1 cellular context compared by ENCODE assay signal in genomic region chr17:36857698-36858097, GRCh38.
A peak's percentile ranks its signal among the peaks of the same experiment; 100 is the strongest.
TF ChIP-seq lines count a peak whose summit lies in the region.

No MANE protein-coding gene starts in this region.

TF ChIP-seq in HepG2, 621 proteins besides CTCF, POLR2A, EP300 and RAD21 (continued from another document and continues in another):
- TF ChIP-seq ZHX2 (IDR thresholded peaks at IDR 0.05; ENCODE audit: low read depth) (no peak), ZHX2 (CRISPR knock-in tag; IDR thresholded peaks at IDR 0.05; ENCODE audit: borderline replicate concordance) (no peak), KAT2B (IDR thresholded peaks at IDR 0.05; ENCODE audit: borderline replicate concordance, low read depth, low read length) (no peak), NFE2L2 (IDR thresholded peaks at IDR 0.05; ENCODE audit: low read length) (no peak), ZMAT5 (CRISPR knock-in tag; IDR thresholded peaks at IDR 0.05; ENCODE audit: borderline replicate concordance, low read depth) (no peak), REL (CRISPR knock-in tag; conservative IDR thresholded peaks at IDR 0.05) (no peak), SMAD1 (CRISPR knock-in tag; IDR thresholded peaks at IDR 0.05; ENCODE audit: borderline replicate concordance, low read depth) (no peak), PATZ1 (CRISPR knock-in tag; IDR thresholded peaks at IDR 0.05) (peak; percentile 65; the same call in 1 of the 2 replicates), YEATS4 (CRISPR knock-in tag; IDR thresholded peaks at IDR 0.05; ENCODE audit: borderline replicate concordance) (no peak), ZBTB7B (CRISPR knock-in tag; IDR thresholded peaks at IDR 0.05) (no peak), AHR (CRISPR knock-in tag; IDR thresholded peaks at IDR 0.05) (no peak), TAF15 (IDR thresholded peaks at IDR 0.05; ENCODE audit: low read depth, low read length, poor library complexity, severe bottlenecking) (no peak), HHEX (CRISPR knock-in tag; IDR thresholded peaks at IDR 0.05) (no peak), ZNF773 (CRISPR knock-in tag; IDR thresholded peaks at IDR 0.05; ENCODE audit: borderline replicate concordance) (no peak), ARNT (IDR thresholded peaks at IDR 0.05) (no peak), ARID3A (IDR thresholded peaks at IDR 0.05; ENCODE audit: low read depth, low read length) (no peak), HNF1A (IDR thresholded peaks at IDR 0.05; ENCODE audit: low read depth) (no peak), HNF1A (CRISPR knock-in tag; IDR thresholded peaks at IDR 0.05; ENCODE audit: borderline replicate concordance) (no peak), ZNF382 (CRISPR knock-in tag; IDR thresholded peaks at IDR 0.05; ENCODE audit: borderline replicate concordance) (no peak), ARID5B (CRISPR knock-in tag; IDR thresholded peaks at IDR 0.05) (0 out of 2 replicates have a peak, but pooled peaks have one; percentile 13), NONO (IDR thresholded peaks at IDR 0.05) (no peak), NONO (CRISPR knock-in tag; conservative IDR thresholded peaks at IDR 0.05) (no peak), ZBTB40 (IDR thresholded peaks at IDR 0.05) (no peak), ZBTB40 (CRISPR knock-in tag; IDR thresholded peaks at IDR 0.05) (no peak), EHMT2 (IDR thresholded peaks at IDR 0.05; ENCODE audit: borderline replicate concordance, low read depth, low read length) (no peak)
